ENCODE assay signal across 25 cellular contexts in the genomic region with DNA sequence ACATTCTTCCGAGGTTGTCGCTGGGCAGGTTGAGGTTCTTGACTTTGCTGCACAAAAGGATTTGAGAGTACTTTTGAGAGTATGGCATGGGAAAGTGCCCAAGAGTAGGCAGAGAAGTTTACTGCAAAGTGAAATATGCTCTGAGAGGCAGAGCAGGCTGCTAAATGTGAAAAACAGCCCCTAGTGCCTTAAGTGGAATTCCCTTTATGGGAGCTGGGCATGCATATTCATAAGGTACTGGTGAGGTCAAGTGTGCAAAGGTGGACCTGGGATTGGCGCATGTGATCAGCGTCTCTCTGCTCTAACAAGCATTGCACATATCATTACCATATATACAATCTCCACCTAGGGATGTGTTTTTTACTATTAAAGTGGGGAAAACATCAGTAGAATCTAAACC. TPM values are rescaled to one million over a fixed set of nuclear protein-coding genes. Genes with fewer than 3 reads are reported as not detected.
"Had no signal": no experiment of that assay in that cellular context is flagged by ENCODE, and none has a peak within 500 bp of the region (broad histone marks: within the 10 kb centered on the region; RNA-seq: fewer than 3 reads in every experiment).

No MANE protein-coding gene starts in this region.

- DNase-seq: activated CD4-positive, alpha-beta T cell treated with anti-CD3 and anti-CD28 coated beads, Interleukin-2, amount 10 ng/mL, durations not matched to agents 24 days and 14 days; activated CD4-positive, alpha-beta T cell treated with anti-CD3 and anti-CD28 coated beads, Interleukin-2, amount 50 U/mL, for 48 hours; activated CD4-positive, CD25-positive, alpha-beta regulatory T cell treated with anti-CD3 and anti-CD28 coated beads, Interleukin-2, amount 50 U/mL, for 72 hours; activated CD8-positive, alpha-beta memory T cell treated with anti-CD3 and anti-CD28 coated beads for 24 hours; activated effector memory CD4-positive, alpha-beta T cell treated with anti-CD3 and anti-CD28 coated beads, Interleukin-2, amount 50 U/mL, for 16 hours; activated naive CD4-positive, alpha-beta T cell treated with Interleukin-2 at 50 U/mL for 16 hours; activated naive CD8-positive, alpha-beta T cell treated with anti-CD3 and anti-CD28 coated beads, Interleukin-2, amount 50 U/mL, for 24 hours; activated T-cell treated with anti-CD3 and anti-CD28 coated beads, Interleukin-2, amount 50 U/mL, for 4 hours; amniotic stem cell; body of pancreas; central memory CD4-positive, alpha-beta T cell; Karpas-422; MM.1S; NCI-H1105 treated with DMSO at 0.1 percent for 48 hours; NCI-H1436 treated with DMSO at 0.1 percent for 48 hours; NCI-H187; NCI-H2081; NCI-H446; Peyer's patch; SHP77 had no signal

- FAIRE-seq: bronchial epithelial cell had no signal

- H3K27me3 ChIP-seq: ascending aorta, body of pancreas, Peyer's patch had no signal

- H3K4me3 ChIP-seq: ascending aorta, body of pancreas, Peyer's patch had no signal

- H3K36me3 ChIP-seq: ascending aorta, Peyer's patch had no signal

- H3K27ac ChIP-seq: ascending aorta, body of pancreas, Peyer's patch had no signal

- H3K9me3 ChIP-seq: ascending aorta, body of pancreas, Peyer's patch had no signal

- H3K4me1 ChIP-seq: ascending aorta, body of pancreas, Peyer's patch had no signal

- ATAC-seq: activated naive CD4-positive, alpha-beta T cell treated with anti-CD3 and anti-CD28 coated beads, Interleukin-2, amount 50 U/mL, for 72 hours; activated naive CD8-positive, alpha-beta T cell treated with anti-CD3 and anti-CD28 coated beads, Interleukin-2, amount 50 U/mL, for 24 hours; activated T-cell treated with anti-CD3 and anti-CD28 coated beads, Interleukin-2, amount 50 U/mL, for 4 hours; body of pancreas; WTC11 had no signal

RNA-seq across cellular contexts. Expression of a gene that starts 12.0 kb away (rescaled TPM):
- total RNA-seq: activated CD4-positive, alpha-beta T cell treated with anti-CD3 and anti-CD28 coated beads, Interleukin-2, amount 10 ng/mL, durations not matched to agents 24 days and 14 days; ascending aorta; SK-MEL-5 had no signal

RNA-seq across cellular contexts. Expression of a gene that starts 53.0 kb away (rescaled TPM):
- total RNA-seq: bronchial epithelial cell had no signal
